ENCODE assay signal across 24 cellular contexts in the genomic region with DNA sequence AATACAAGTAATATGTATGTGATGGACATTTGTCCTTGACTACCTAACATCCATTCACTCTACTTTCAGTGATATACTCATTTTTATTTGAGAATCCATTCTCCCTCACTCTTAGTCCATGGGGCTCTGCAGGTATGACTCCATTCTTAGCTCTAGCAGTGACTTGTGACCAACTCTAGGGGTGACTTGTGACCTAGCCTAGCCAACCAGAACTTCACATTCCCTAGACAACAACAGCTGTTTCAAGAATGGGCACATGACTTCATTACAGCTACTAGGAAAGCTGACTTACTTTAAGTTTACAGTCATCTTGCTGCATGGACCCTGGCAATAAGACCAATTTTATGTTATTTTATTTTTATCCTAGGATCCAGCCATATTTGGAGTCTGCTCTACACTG. TPM values are rescaled to one million over a fixed set of nuclear protein-coding genes. Genes with fewer than 3 reads are reported as not detected.
A peak's percentile ranks its signal among the peaks of the same experiment; 100 is the strongest.
DNase-seq lines count a peak whose midpoint lies in the region; ATAC-seq, FAIRE-seq and TF ChIP-seq lines count a peak whose summit lies in the region.
"Had no signal": no experiment of that assay in that cellular context is flagged by ENCODE, and none has a peak within 500 bp of the region (broad histone marks: within the 10 kb centered on the region; RNA-seq: fewer than 3 reads in every experiment).

No MANE protein-coding gene starts in this region.

- TF ChIP-seq CTCF in Loucy (conservative IDR thresholded peaks at IDR 0.05; ENCODE audit: low read length), result no peak
- no peak for TF ChIP-seq CTCF in keratinocyte (optimal IDR thresholded peaks at IDR 0.05 in 1 of 3, IDR thresholded peaks at IDR 0.05 in 1 of 3, conservative IDR thresholded peaks at IDR 0.05 in 1 of 3; ENCODE audit: extremely low read depth in 1 of 3, insufficient read depth in 2 of 3, low read length in 3 of 3)

- FAIRE-seq in keratinocyte (lab: Jason Lieb, UNC), result peak; percentile 76

- DNase-seq in DMS53 (lab: John Stamatoyannopoulos, UW), result peak; percentile 11
- no peak for DNase-seq in DMS53 treated with DMSO at 0.1 percent for 48 hours (lab: John Stamatoyannopoulos, UW; ENCODE audit: unreplicated experiment)
- no peak for DNase-seq in keratinocyte (ENCODE audit: low read depth, low spot score)
- no peak for DNase-seq in left lobe of liver (ENCODE audit: low spot score)
- no peak for DNase-seq in activated naive CD4-positive, alpha-beta T cell treated with anti-CD3 and anti-CD28 coated beads, Interleukin-2, amount 50 U/mL, for 72 hours (ENCODE audit: low spot score in 2 of 2)
- DNase-seq: 8988T; AML-193; Calu3; CD8-positive, alpha-beta memory T cell; DMS79 treated with DMSO at 0.1 percent for 48 hours; GOT3; Kasumi-1; NCI-H1092 treated with DMSO at 0.1 percent for 48 hours; NCI-H146; NCI-H2029; NCI-H226; NCI-H510A treated with DMSO at 0.1 percent for 48 hours; NCI-H748 treated with DMSO at 0.1 percent for 48 hours; NK-92 treated with Interleukin-12 subunit alpha and Interleukin-12 subunit beta, amount 100 ng/mL, for 24 hours; SIG-M5 had no signal

- H3K4me1 ChIP-seq in Loucy (ENCODE audit: insufficient read depth, low read length, poor library complexity, severe bottlenecking), result no peaks in the 10 kb centered on the region
- no peaks in the 10 kb centered on the region for H3K4me1 ChIP-seq in keratinocyte (ENCODE audit: control insufficient read depth, extremely low read depth, insufficient read depth, low read length)

- H3K9me2 ChIP-seq in Loucy (replicated peaks; ENCODE audit: low read depth, low read length), result no peaks in the 10 kb centered on the region

- H3K79me2 ChIP-seq in Loucy (ENCODE audit: insufficient read depth, low read length), result no peaks in the 10 kb centered on the region
- H3K79me2 ChIP-seq in keratinocyte (ENCODE audit: control insufficient read depth, insufficient read depth, low read length), result no peaks in the 10 kb centered on the region

- H3K9me3 Mint-ChIP-seq in activated naive CD4-positive, alpha-beta T cell treated with anti-CD3 and anti-CD28 coated beads, Interleukin-2, amount 50 U/mL, for 72 hours, result no peaks in the 10 kb centered on the region

- dilution Hi-C loops in keratinocyte (cut with MboI; ENCODE audit: extremely low pct_ligation_motif_present, low sequenced_read_pairs), result no loop called here

- no peak overlapping the region for H3K27ac Mint-ChIP-seq in activated naive CD4-positive, alpha-beta T cell treated with anti-CD3 and anti-CD28 coated beads, Interleukin-2, amount 50 U/mL, for 72 hours
- H3K27ac Mint-ChIP-seq: CD8-positive, alpha-beta memory T cell had no signal

- no peak overlapping the region for H3K9ac ChIP-seq in Loucy (ENCODE audit: low read depth, low read length, poor library complexity, severe bottlenecking)
- no peak overlapping the region for H3K9ac ChIP-seq in keratinocyte (ENCODE audit: control insufficient read depth, extremely low read depth, insufficient read depth, low read length)

- H3K36me3 Mint-ChIP-seq in activated naive CD4-positive, alpha-beta T cell treated with anti-CD3 and anti-CD28 coated beads, Interleukin-2, amount 50 U/mL, for 72 hours, result no peaks in the 10 kb centered on the region

- no peaks in the 10 kb centered on the region for H3F3A ChIP-seq in Loucy (ENCODE audit: low read depth)

- H3K27me3 ChIP-seq in Loucy (ENCODE audit: insufficient read depth, low read length, poor library complexity, severe bottlenecking) (no peaks in the 10 kb centered on the region), keratinocyte (ENCODE audit: control insufficient read depth, extremely low read depth, insufficient read depth, low read length) (no peaks in the 10 kb centered on the region)

- no peaks in the 10 kb centered on the region for H3K9me1 ChIP-seq in keratinocyte (ENCODE audit: control insufficient read depth, extremely low read depth, insufficient read depth, low read length)

- H4K20me1 ChIP-seq in Loucy (ENCODE audit: insufficient read depth, low read length, poor library complexity, severe bottlenecking), result no peaks in the 10 kb centered on the region
- H4K20me1 ChIP-seq in keratinocyte (ENCODE audit: control insufficient read depth, extremely low read depth, insufficient read depth, low read length), result no peaks in the 10 kb centered on the region

- H3K4me2 ChIP-seq in Loucy (ENCODE audit: low read depth, low read length, poor library complexity, severe bottlenecking) (no peak overlapping the region), keratinocyte (ENCODE audit: control insufficient read depth, extremely low read depth, insufficient read depth, low read depth, low read length) (no peak overlapping the region)

- H3K9me3 ChIP-seq in Loucy (ENCODE audit: insufficient read depth, low read depth, low read length) (no peaks in the 10 kb centered on the region), keratinocyte (ENCODE audit: control insufficient read depth, low read depth, low read length) (no peaks in the 10 kb centered on the region)

- H3K4me3 ChIP-seq in Loucy (ENCODE audit: low read length, poor library complexity, severe bottlenecking), result no peak overlapping the region
- no peak overlapping the region for H3K4me3 ChIP-seq in keratinocyte (ENCODE audit: control insufficient read depth in 2 of 3, extremely low read depth in 1 of 3, insufficient read depth in 2 of 3, low read depth in 1 of 3, low read length in 3 of 3)

- ATAC-seq in HG03571 (IDR thresholded peaks at IDR 0.05; ENCODE audit: unreplicated experiment), result no peak
- ATAC-seq in left lobe of liver, result no peak
- ATAC-seq in activated naive CD4-positive, alpha-beta T cell treated with anti-CD3 and anti-CD28 coated beads, Interleukin-2, amount 50 U/mL, for 72 hours, result no peak
- ATAC-seq: SK-N-SH treated with all-trans-retinoic acid at 6 μM for 48 hours had no signal

- H3K27ac ChIP-seq in keratinocyte (ENCODE audit: control insufficient read depth, insufficient read depth, low read length), result no peak overlapping the region
- H3K27ac ChIP-seq: C4-2B had no signal

- no peaks in the 10 kb centered on the region for H3K36me3 ChIP-seq in Loucy (ENCODE audit: insufficient read depth, low read length)
- H3K36me3 ChIP-seq in keratinocyte (ENCODE audit: control insufficient read depth in 2 of 2, extremely low read depth in 1 of 2, insufficient read depth in 2 of 2, low read length in 2 of 2), result no peaks in the 10 kb centered on the region

- H2AFZ ChIP-seq in Loucy (ENCODE audit: low read length) (peak overlapping the region; percentile 59; the same call in 1 of the 2 replicates), keratinocyte (ENCODE audit: control insufficient read depth, low read length) (no peak overlapping the region)

RNA-seq across cellular contexts. Expression of gene DDX59, which starts 23.6 kb away (rescaled TPM):
- 10.1 to 14.4 TPM (median 12.7 TPM) in 3 replicates for polyA plus RNA-seq in keratinocyte
- 21.9 TPM for polyA plus RNA-seq in keratinocyte (2011; ENCODE audit: low read depth)
- polyA plus RNA-seq in keratinocyte (2011; cell fraction: cytosol; rRNA removed), result 8.8 and 14.9 TPM in 2 replicates
- polyA plus RNA-seq in keratinocyte (2011; cell fraction: nucleus; rRNA removed), result 15.3 and 16.9 TPM in 2 replicates
- 10.3 and 12.3 TPM in 2 replicates for polyA plus RNA-seq in keratinocyte (2012; ENCODE audit: low replicate concordance)
- polyA minus RNA-seq in keratinocyte, result 1.3 to 10.8 TPM (median 10.3 TPM) in 3 replicates
- 6.7 TPM for polyA minus RNA-seq in keratinocyte (2011; cell fraction: cytosol; rRNA and poly(A)+ RNA removed)
- polyA minus RNA-seq in keratinocyte (2011; cell fraction: nucleus; rRNA and poly(A)+ RNA removed), result 4.7 and 6.0 TPM in 2 replicates
- total RNA-seq in left lobe of liver, result 6.8 TPM
- total RNA-seq in activated naive CD4-positive, alpha-beta T cell treated with anti-CD3 and anti-CD28 coated beads, Interleukin-2, amount 50 U/mL, for 72 hours, result 10 to 100 TPM; 13.7 to 24.1 TPM

RNA-seq across cellular contexts. Expression of gene CAMSAP2, which starts 45.4 kb away (rescaled TPM):
- polyA plus RNA-seq in keratinocyte, result 28.9 to 47.8 TPM (median 38.2 TPM) in 3 replicates
- 76.4 TPM for polyA plus RNA-seq in keratinocyte (2011; ENCODE audit: low read depth)
- 23.1 and 45.8 TPM in 2 replicates for polyA plus RNA-seq in keratinocyte (2011; cell fraction: cytosol; rRNA removed)
- polyA plus RNA-seq in keratinocyte (2011; cell fraction: nucleus; rRNA removed), result 52.8 and 62.3 TPM in 2 replicates
- 38.7 and 42.8 TPM in 2 replicates for polyA plus RNA-seq in keratinocyte (2012; ENCODE audit: low replicate concordance)
- 28.0 to 91.3 TPM (median 69.4 TPM) in 3 replicates for polyA minus RNA-seq in keratinocyte
- 44.1 TPM for polyA minus RNA-seq in keratinocyte (2011; cell fraction: cytosol; rRNA and poly(A)+ RNA removed)
- polyA minus RNA-seq in keratinocyte (2011; cell fraction: nucleus; rRNA and poly(A)+ RNA removed), result 64.9 and 170 TPM in 2 replicates
- 5.5 TPM for total RNA-seq in left lobe of liver
- total RNA-seq in activated naive CD4-positive, alpha-beta T cell treated with anti-CD3 and anti-CD28 coated beads, Interleukin-2, amount 50 U/mL, for 72 hours, result 1 to 10 TPM; 3.3 to 3.6 TPM
